Comparison of ENCODE assay signal across 20 cellular contexts in the genomic region with DNA sequence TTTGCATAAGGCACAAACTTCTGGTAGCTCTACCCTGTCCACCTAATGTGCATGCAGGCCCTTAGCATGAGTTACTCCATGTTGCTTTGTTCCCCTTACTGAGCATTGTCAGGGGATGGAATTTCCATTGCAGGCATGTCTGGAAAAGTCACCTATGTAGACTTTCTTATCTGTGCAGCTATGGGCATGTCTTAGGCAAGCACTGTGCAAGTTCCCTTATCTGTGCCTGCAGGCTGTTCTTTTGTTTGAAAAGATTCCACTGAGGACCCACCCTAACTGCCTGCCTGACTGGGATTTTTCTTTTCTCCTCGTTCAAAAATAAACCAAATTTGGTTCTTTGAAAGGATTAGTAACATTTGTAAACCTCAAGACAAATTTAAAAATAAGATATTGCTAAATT.
DNase-seq lines count a peak whose midpoint lies in the region; ATAC-seq, FAIRE-seq and TF ChIP-seq lines count a peak whose summit lies in the region.
"Had no signal": no experiment of that assay in that cellular context is flagged by ENCODE, and none has a peak within 500 bp of the region (broad histone marks: within the 10 kb centered on the region; RNA-seq: fewer than 3 reads in every experiment).

No MANE protein-coding gene starts in this region.

- H3K9me3 ChIP-seq in A549, result no peaks in the 10 kb centered on the region
- peaks cover 0 to 4% of the 10 kb centered on the region in 2 donors for H3K9me3 ChIP-seq in neuronal stem cell (replicated peaks in 1 of 2; ENCODE audit: control insufficient read depth in 2 of 2, insufficient read depth in 1 of 2, low read depth in 1 of 2, low read length in 2 of 2)
- H3K9me3 ChIP-seq: BE2C had no signal

- no peaks in the 10 kb centered on the region for H3K27me3 ChIP-seq in neuronal stem cell (ENCODE audit: control insufficient read depth in 3 of 3, insufficient read depth in 3 of 3, low read depth in 1 of 3, low read length in 3 of 3)
- H3K27me3 ChIP-seq: BE2C had no signal

- H3K4me1 ChIP-seq in A549, result no peaks in the 10 kb centered on the region
- H3K4me1 ChIP-seq in neuronal stem cell (ENCODE audit: control insufficient read depth in 2 of 2, insufficient read depth in 1 of 2, low read depth in 1 of 2, low read length in 2 of 2), result no peaks in the 10 kb centered on the region
- H3K4me1 ChIP-seq: BE2C, Caco-2 had no signal

- no peak overlapping the region for H3K14ac ChIP-seq in neuronal stem cell (ENCODE audit: low read length)

- TF ChIP-seq CTCF in A549 (IDR thresholded peaks at IDR 0.05), result no peak
- no peak for TF ChIP-seq CTCF in epithelial cell of esophagus (IDR thresholded peaks at IDR 0.05; ENCODE audit: insufficient read depth, low read depth, low read length, missing control alignments)

- POLR2A ChIA-PET in A549 (lab: Yijun Ruan, JAX), result no interaction called here

- H2AK5ac ChIP-seq in neuronal stem cell (ENCODE audit: low read depth, low read length), result no peak overlapping the region

- no peak overlapping the region for H2BK120ac ChIP-seq in neuronal stem cell (ENCODE audit: low read depth, low read length)

- H3K4ac ChIP-seq in neuronal stem cell (ENCODE audit: low read length), result no peak overlapping the region

- H3K4me2 ChIP-seq in A549 (no peak overlapping the region), neuronal stem cell (ENCODE audit: insufficient read depth, low read length, poor library complexity, severe bottlenecking) (no peak overlapping the region)
- H3K4me2 ChIP-seq: GM23338 had no signal

- no peak overlapping the region for H4K91ac ChIP-seq in neuronal stem cell (ENCODE audit: low read depth, low read length, poor library complexity)

- DNase-seq in A549 (ENCODE audit: low read depth in 1 of 2, low spot score in 1 of 2), result no peak
- DNase-seq in OCI-M1 (lab: John Stamatoyannopoulos, UW), result peak; percentile 36
- DNase-seq in epithelial cell of esophagus (ENCODE audit: low read depth), result peak; percentile 53
- DNase-seq in neuronal stem cell (ENCODE audit: low spot score), result no peak
- DNase-seq in dedifferentiated amniotic fluid mesenchymal stem cell (ENCODE audit: extremely low spot score), result no peak
- DNase-seq in C1 segment of cervical spinal cord (lab: John Stamatoyannopoulos, UW), result no peak
- DNase-seq: ACHN; BE2C; CD4-positive, alpha-beta T cell; GDM1; HCEC 1CT had no signal

- H3K18ac ChIP-seq in neuronal stem cell (ENCODE audit: low read length), result no peak overlapping the region

- no peaks in the 10 kb centered on the region for H3K79me1 ChIP-seq in neuronal stem cell (ENCODE audit: low read depth, low read length)

- no peak overlapping the region for H3K9ac ChIP-seq in neuronal stem cell (ENCODE audit: low read depth, low read length, poor library complexity)

- ATAC-seq in A549 (no peak), HG02610 (IDR thresholded peaks at IDR 0.05; ENCODE audit: unreplicated experiment) (no peak)
- ATAC-seq: GM23338 had no signal

- TF ChIP-seq RAD21 in A549 (conservative IDR thresholded peaks at IDR 0.05 in 1 of 2, IDR thresholded peaks at IDR 0.05 in 1 of 2), result no peak

- H3K4me3 ChIP-seq in A549 (no peak overlapping the region), epithelial cell of esophagus (ENCODE audit: low read length) (no peak overlapping the region), neuronal stem cell (ENCODE audit: low read length in 2 of 2) (no peak overlapping the region)
- H3K4me3 ChIP-seq: GM23338 had no signal

- TF ChIP-seq EP300 in A549 (IDR thresholded peaks at IDR 0.05), result no peak

- no peaks in the 10 kb centered on the region for H3K36me3 ChIP-seq in neuronal stem cell (replicated peaks in 1 of 2; ENCODE audit: control insufficient read depth in 2 of 2, insufficient read depth in 2 of 2, low read length in 2 of 2)
- H3K36me3 ChIP-seq: BE2C had no signal

- H3K23ac ChIP-seq in neuronal stem cell (ENCODE audit: low read depth, low read length, poor library complexity), result no peak overlapping the region

- H3K27ac ChIP-seq in A549 (no peak overlapping the region), neuronal stem cell (replicated peaks; ENCODE audit: low read length) (no peak overlapping the region)
- H3K27ac ChIP-seq: C4-2B, HL-60 had no signal

- CTCF ChIA-PET in A549 (lab: Yijun Ruan, JAX), result no interaction called here

- no peak for FAIRE-seq in A549 (lab: Jason Lieb, UNC)
- FAIRE-seq: D721Med, GM12892, GM18507, H54 had no signal

- WGBS in A549 (ENCODE audit: missing lambda C conversion rate), result 5% methylated on average over 1 of the region's 1 CpG
- WGBS in neuronal stem cell (ENCODE audit: extremely low coverage in 2 of 2, insufficient read length in 2 of 2, insufficient replicate concordance in 1 of 2), 2 donors, result no CpG with 5 or more reads among the region's 1 CpG

- peak overlapping the region; percentile 56 for H2AFZ ChIP-seq in neuronal stem cell (ENCODE audit: low read length)
- H2AFZ ChIP-seq: GM23338 had no signal

- no peak for TF ChIP-seq POLR2A in A549 (IDR thresholded peaks at IDR 0.05; ENCODE audit: low read length)

- no peak overlapping the region for H2BK12ac ChIP-seq in neuronal stem cell (ENCODE audit: low read length)

- H2BK15ac ChIP-seq in neuronal stem cell (ENCODE audit: low read length), result no peak overlapping the region

- no peak overlapping the region for H4K8ac ChIP-seq in neuronal stem cell (ENCODE audit: low read depth, low read length)

- H2BK5ac ChIP-seq in neuronal stem cell (ENCODE audit: low read length), result no peak overlapping the region

TF ChIP-seq in A549, 52 proteins besides CTCF, POLR2A, EP300 and RAD21:
- TF ChIP-seq ZFP36 (IDR thresholded peaks at IDR 0.05; ENCODE audit: borderline replicate concordance, partially characterized antibody), result peak; percentile 70
- no peak for TF ChIP-seq FOXS1 (CRISPR knock-in tag; IDR thresholded peaks at IDR 0.05)

Comparison
In these comparisons a context has a peak if more than half of its experiments do, and no peak if none do; other contexts are left out.
1. DNase-seq: peak in OCI-M1 (single experiment) and epithelial cell of esophagus (single experiment); none in A549 (0 of 2), neuronal stem cell (single experiment), dedifferentiated amniotic fluid mesenchymal stem cell (single experiment) and C1 segment of cervical spinal cord (0 of 14).